Comparison of ENCODE assay signal across 16 cellular contexts in genomic region chr3:194715022-194715800, GRCh38. TPM values are rescaled to one million over a fixed set of nuclear protein-coding genes. Genes with fewer than 3 reads are reported as not detected.
DNase-seq lines count a peak whose midpoint lies in the region; ATAC-seq and TF ChIP-seq lines count a peak whose summit lies in the region.
"Had no signal": no experiment of that assay in that cellular context is flagged by ENCODE, and none has a peak within 500 bp of the region (broad histone marks: within the 10 kb centered on the region; RNA-seq: fewer than 3 reads in every experiment).

No MANE protein-coding gene starts in this region.

- H3K27me3 ChIP-seq in SJSA1 (replicated peaks) = no peaks in the 10 kb centered on the region
- H3K27me3 ChIP-seq in smooth muscle cell (ENCODE audit: low read depth) = no peaks in the 10 kb centered on the region
- H3K27me3 ChIP-seq: esophagus muscularis mucosa, tibial nerve had no signal

- H3K9ac ChIP-seq in smooth muscle cell (ENCODE audit: low read depth) = no peak overlapping the region

- 73% methylated on average over 8 of the region's 8 CpGs for WGBS in smooth muscle cell (ENCODE audit: low lambda C conversion rate)

- H2AFZ ChIP-seq in smooth muscle cell (ENCODE audit: low read depth) = no peak overlapping the region

- H3K36me3 ChIP-seq in SJSA1 (no peaks in the 10 kb centered on the region), smooth muscle cell (ENCODE audit: low read depth) (no peaks in the 10 kb centered on the region)
- H3K36me3 ChIP-seq: esophagus muscularis mucosa, tibial nerve had no signal

- no peak for TF ChIP-seq CTCF in smooth muscle cell (IDR thresholded peaks at IDR 0.05; ENCODE audit: borderline replicate concordance, insufficient read depth, poor library complexity, severe bottlenecking)

- peak; percentile 83 for ATAC-seq in esophagus mucosa
- ATAC-seq: A549 had no signal

- H3K79me2 ChIP-seq in smooth muscle cell (ENCODE audit: low read depth) = no peaks in the 10 kb centered on the region

- H3F3A ChIP-seq in smooth muscle cell (ENCODE audit: low read depth) = no peaks in the 10 kb centered on the region

- H3K27ac ChIP-seq in SJSA1 (peak overlapping the region; percentile 71), smooth muscle cell (ENCODE audit: low read depth) (peak overlapping the region; percentile 39)
- H3K27ac ChIP-seq: esophagus muscularis mucosa had no signal

- H3K4me3 ChIP-seq in SJSA1 (no peak overlapping the region), smooth muscle cell (no peak overlapping the region)
- H3K4me3 ChIP-seq: A549, esophagus muscularis mucosa, tibial nerve had no signal

- no peaks in the 10 kb centered on the region for H4K20me1 ChIP-seq in smooth muscle cell (ENCODE audit: low read depth)

- H3K4me2 ChIP-seq in smooth muscle cell = no peak overlapping the region
- H3K4me2 ChIP-seq: A549 had no signal

- DNase-seq in activated CD8-positive, alpha-beta memory T cell treated with anti-CD3 and anti-CD28 coated beads for 4 hours (ENCODE audit: low read depth in 2 of 2) = peak; percentile 5 to 13
- DNase-seq in activated CD8-positive, alpha-beta memory T cell treated with anti-CD3 and anti-CD28 coated beads, Interleukin-2, amount 50 U/mL, for 4 hours = no peak
- DNase-seq in SJSA1 (ENCODE audit: low read depth in 1 of 2, low spot score in 2 of 2) (peak; percentile 52 to 82), smooth muscle cell (lab: John Stamatoyannopoulos, UW; ENCODE audit: unreplicated experiment) (no peak), NCI-H2029 (lab: John Stamatoyannopoulos, UW) (no peak), DMS79 (lab: John Stamatoyannopoulos, UW) (no peak), HCEC 1CT (no peak)
- DNase-seq: activated CD4-positive, alpha-beta T cell treated with anti-CD3 and anti-CD28 coated beads for 48 hours; activated naive CD4-positive, alpha-beta T cell treated with Interleukin-2 at 50 U/mL for 16 hours; cerebellar nuclear complex; NCI-H2029 treated with DMSO at 0.1 percent for 48 hours; stimulated activated CD4-positive, alpha-beta T cell treated with anti-CD3 and anti-CD28 coated beads, Interleukin-12 subunit alpha, Interleukin-12 subunit beta, amount 100 ng/mL, for 4 hours had no signal

- H3K4me1 ChIP-seq in SJSA1 (replicated peaks) = peaks cover 48% of the 10 kb centered on the region
- H3K4me1 ChIP-seq in smooth muscle cell (ENCODE audit: low read depth) = no peaks in the 10 kb centered on the region

- H3K9me3 ChIP-seq in SJSA1 (replicated peaks) (no peaks in the 10 kb centered on the region), smooth muscle cell (replicated peaks; ENCODE audit: low read depth) (no peaks in the 10 kb centered on the region)
- H3K9me3 ChIP-seq: A549, esophagus muscularis mucosa, tibial nerve had no signal

RNA-seq across cellular contexts. Expression of gene FAM43A, which starts 29.5 kb away (rescaled TPM):
- total RNA-seq in SJSA1 (2014; rRNA removed; shearing (Covaris generic)) = 14.2 and 17.6 TPM in 2 replicates
- total RNA-seq in esophagus mucosa (23.4 TPM), smooth muscle cell (19.0 and 40.9 TPM in 2 replicates)
- polyA plus RNA-seq in smooth muscle cell = 54.4 and 73.4 TPM in 2 replicates

RNA-seq across cellular contexts. Expression of gene LSG1, which starts 43.2 kb away (rescaled TPM):
- total RNA-seq in SJSA1 (2014; rRNA removed; shearing (Covaris generic)) = 20.6 and 36.3 TPM in 2 replicates
- total RNA-seq in esophagus mucosa (21.6 TPM), smooth muscle cell (29.0 and 29.1 TPM in 2 replicates)
- 14.0 and 19.8 TPM in 2 replicates for polyA plus RNA-seq in smooth muscle cell

Comparison
In these comparisons a context has a peak if more than half of its experiments do, and no peak if none do; other contexts are left out.
1. DNase-seq: peak in activated CD8-positive, alpha-beta memory T cell treated with anti-CD3 and anti-CD28 coated beads for 4 hours (2 of 2) and SJSA1 (2 of 2); none in activated CD8-positive, alpha-beta memory T cell treated with anti-CD3 and anti-CD28 coated beads, Interleukin-2, amount 50 U/mL, for 4 hours (single experiment), smooth muscle cell (single experiment), NCI-H2029 (single experiment), DMS79 (single experiment) and HCEC 1CT (single experiment).